In genomic region chr5:22531986-22532385, GRCh38 we compare ENCODE assay signal across 9 cellular contexts.
"Had no signal": no experiment of that assay in that cellular context is flagged by ENCODE, and none has a peak within 500 bp of the region (broad histone marks: within the 10 kb centered on the region; RNA-seq: fewer than 3 reads in every experiment).

No MANE protein-coding gene starts in this region.

- ATAC-seq: HCT116, HepG2 had no signal

- DNase-seq: GM23248, GOT3, H7, HFFc6, KBM-7 had no signal

- H3K27ac ChIP-seq: GM23248, HL-60 had no signal

- H3K4me1 ChIP-seq: HAP-1 had no signal
